8 cellular contexts compared by ENCODE assay signal in the genomic region with DNA sequence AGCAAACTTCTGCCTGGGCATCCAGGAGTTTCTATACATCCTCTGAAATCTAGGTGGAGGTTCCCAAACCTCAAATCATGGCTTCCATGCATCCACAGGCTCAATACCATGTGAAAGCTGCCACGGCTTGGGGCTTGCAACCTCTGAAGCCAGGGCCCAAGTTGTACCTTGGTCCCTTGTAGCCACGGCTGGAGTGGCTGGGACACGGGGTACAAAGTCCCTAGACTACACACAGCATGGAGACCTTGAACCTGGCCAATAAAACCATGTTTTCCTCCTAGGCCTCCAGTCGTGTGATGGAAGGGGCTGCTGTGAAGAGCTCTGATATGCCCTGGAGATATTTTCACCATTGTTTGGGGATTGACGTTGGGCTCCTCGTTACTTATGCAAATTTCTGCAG. TPM values are rescaled to one million over a fixed set of nuclear protein-coding genes. Genes with fewer than 3 reads are reported as not detected.
"Had no signal": no experiment of that assay in that cellular context is flagged by ENCODE, and none has a peak within 500 bp of the region (broad histone marks: within the 10 kb centered on the region; RNA-seq: fewer than 3 reads in every experiment).

No MANE protein-coding gene starts in this region.

- ATAC-seq: GM12878 had no signal

- H3K4me3 ChIP-seq: GM12878 had no signal

- DNase-seq: GDM1, GF-D8 had no signal

- FAIRE-seq: G401.6, GM12878, GM12891, GM12892, GM18507, GM19239 had no signal

RNA-seq across cellular contexts. Expression of gene GALNT13, which starts 43.4 kb away (rescaled TPM):
- total RNA-seq: GM12878 had no signal
